Comparison of ENCODE assay signal across 20 cellular contexts in genomic region chr17:16343569-16343968, GRCh38. TPM values are rescaled to one million over a fixed set of nuclear protein-coding genes. Genes with fewer than 3 reads are reported as not detected.
DNase-seq lines count a peak whose midpoint lies in the region; ATAC-seq, FAIRE-seq and TF ChIP-seq lines count a peak whose summit lies in the region.
"Had no signal": no experiment of that assay in that cellular context is flagged by ENCODE, and none has a peak within 500 bp of the region (broad histone marks: within the 10 kb centered on the region; RNA-seq: fewer than 3 reads in every experiment).

No MANE protein-coding gene starts in this region.

- POLR2A ChIA-PET in activated naive CD8-positive, alpha-beta T cell treated with anti-CD3 and anti-CD28 coated beads, Interleukin-2, amount 10 ng/mL, durations not matched to agents 7 days and 5 days (lab: Charles Lee) = interaction anchor here (0.6 kb wide), 1 partner anchor 52 kb away, joined by 3 read pairs; no protein-coding TSS in a partner anchor

- no peaks in the 10 kb centered on the region for H3K27me3 ChIP-seq in sigmoid colon
- H3K27me3 ChIP-seq in upper lobe of right lung = no peaks in the 10 kb centered on the region

- H3K9me3 ChIP-seq in sigmoid colon = no peaks in the 10 kb centered on the region
- no peaks in the 10 kb centered on the region for H3K9me3 ChIP-seq in upper lobe of right lung
- H3K9me3 ChIP-seq: BLaER1 had no signal

- H3K27ac Mint-ChIP-seq in activated naive CD8-positive, alpha-beta T cell treated with anti-CD3 and anti-CD28 coated beads, Interleukin-2, amount 10 ng/mL, durations not matched to agents 7 days and 5 days = peak overlapping the region; percentile 21
- H3K27ac Mint-ChIP-seq in activated naive CD8-positive, alpha-beta T cell treated with anti-CD3 and anti-CD28 coated beads, Interleukin-2, amount 50 U/mL, for 24 hours = no peak overlapping the region
- H3K27ac Mint-ChIP-seq in neural crest cell (ENCODE audit: unreplicated experiment) (no peak overlapping the region), osteocyte (ENCODE audit: unreplicated experiment) (no peak overlapping the region)
- H3K27ac Mint-ChIP-seq: CD8-positive, alpha-beta T cell; IgD-negative memory B cell had no signal

- no peaks in the 10 kb centered on the region for H3K27me3 Mint-ChIP-seq in activated naive CD8-positive, alpha-beta T cell treated with anti-CD3 and anti-CD28 coated beads, Interleukin-2, amount 10 ng/mL, durations not matched to agents 7 days and 5 days
- no peaks in the 10 kb centered on the region for H3K27me3 Mint-ChIP-seq in activated naive CD8-positive, alpha-beta T cell treated with anti-CD3 and anti-CD28 coated beads, Interleukin-2, amount 50 U/mL, for 24 hours
- H3K27me3 Mint-ChIP-seq in neural crest cell (ENCODE audit: low read depth) (no peaks in the 10 kb centered on the region), osteocyte (ENCODE audit: unreplicated experiment) (no peaks in the 10 kb centered on the region)
- H3K27me3 Mint-ChIP-seq: IgD-negative memory B cell had no signal

- no peaks in the 10 kb centered on the region for H3K4me1 ChIP-seq in sigmoid colon
- H3K4me1 ChIP-seq in upper lobe of right lung = no peaks in the 10 kb centered on the region
- H3K4me1 ChIP-seq: BLaER1 had no signal

- intact Hi-C loops in sigmoid colon (cut with DNase I) (no loop called here), upper lobe of right lung (cut with DNase I) (no loop called here)

- TF ChIP-seq EP300 in sigmoid colon (IDR thresholded peaks at IDR 0.05) = no peak

- TF ChIP-seq POLR2A in sigmoid colon (IDR thresholded peaks at IDR 0.05) = no peak
- TF ChIP-seq POLR2A in GM12892 (IDR thresholded peaks at IDR 0.05; ENCODE audit: low read depth, low read length) = no peak

- no peak for DNase-seq in activated naive CD8-positive, alpha-beta T cell treated with anti-CD3 and anti-CD28 coated beads, Interleukin-2, amount 10 ng/mL, durations not matched to agents 7 days and 5 days
- no peak for DNase-seq in activated naive CD8-positive, alpha-beta T cell treated with anti-CD3 and anti-CD28 coated beads, Interleukin-2, amount 50 U/mL, for 24 hours
- no peak for DNase-seq in neural crest cell (ENCODE audit: low read depth, low spot score)
- DNase-seq in sigmoid colon = peak; percentile 9
- DNase-seq in upper lobe of right lung = peak; percentile 6
- no peak for DNase-seq in osteocyte (ENCODE audit: extremely low spot score, unreplicated experiment)
- DNase-seq in GM12892 (ENCODE audit: insufficient read length) = no peak
- DNase-seq: 8988T; Calu3; CD8-positive, alpha-beta T cell; DMS79 treated with DMSO at 0.1 percent for 48 hours; GF-D8; H9 had no signal

- H3K4me3 Mint-ChIP-seq in activated naive CD8-positive, alpha-beta T cell treated with anti-CD3 and anti-CD28 coated beads, Interleukin-2, amount 10 ng/mL, durations not matched to agents 7 days and 5 days = no peak overlapping the region
- H3K4me3 Mint-ChIP-seq in activated naive CD8-positive, alpha-beta T cell treated with anti-CD3 and anti-CD28 coated beads, Interleukin-2, amount 50 U/mL, for 24 hours = no peak overlapping the region
- H3K4me3 Mint-ChIP-seq in neural crest cell = peak overlapping the region; percentile 47
- no peak overlapping the region for H3K4me3 Mint-ChIP-seq in osteocyte (ENCODE audit: unreplicated experiment)
- H3K4me3 Mint-ChIP-seq: CD14-positive monocyte; CD8-positive, alpha-beta T cell; H9; IgD-negative memory B cell had no signal

- ATAC-seq in activated naive CD8-positive, alpha-beta T cell treated with anti-CD3 and anti-CD28 coated beads, Interleukin-2, amount 10 ng/mL, durations not matched to agents 7 days and 5 days (ENCODE audit: low read depth) = no peak
- no peak for ATAC-seq in activated naive CD8-positive, alpha-beta T cell treated with anti-CD3 and anti-CD28 coated beads, Interleukin-2, amount 50 U/mL, for 24 hours
- no peak for ATAC-seq in upper lobe of right lung
- ATAC-seq in HG03469 (IDR thresholded peaks at IDR 0.05; ENCODE audit: unreplicated experiment) = no peak
- ATAC-seq: CD8-positive, alpha-beta T cell had no signal

- H3K36me3 ChIP-seq in sigmoid colon = peaks cover 0 to 24% (median 4%) of the 10 kb centered on the region in 4 donors
- H3K36me3 ChIP-seq in upper lobe of right lung = no peaks in the 10 kb centered on the region

- H3K36me3 Mint-ChIP-seq in activated naive CD8-positive, alpha-beta T cell treated with anti-CD3 and anti-CD28 coated beads, Interleukin-2, amount 10 ng/mL, durations not matched to agents 7 days and 5 days = peaks cover 13% of the 10 kb centered on the region
- peaks cover 30% of the 10 kb centered on the region for H3K36me3 Mint-ChIP-seq in activated naive CD8-positive, alpha-beta T cell treated with anti-CD3 and anti-CD28 coated beads, Interleukin-2, amount 50 U/mL, for 24 hours (ENCODE audit: low read depth)
- H3K36me3 Mint-ChIP-seq in neural crest cell (ENCODE audit: low read depth) (peaks cover 28% of the 10 kb centered on the region), osteocyte (ENCODE audit: unreplicated experiment) (peaks cover 10% of the 10 kb centered on the region)

- no peak for FAIRE-seq in GM12892 (lab: Jason Lieb, UNC)
- FAIRE-seq: GM19239, H1 had no signal

- TF ChIP-seq CTCF in neural crest cell (conservative IDR thresholded peaks at IDR 0.05) (no peak), sigmoid colon (IDR thresholded peaks at IDR 0.05) (no peak), upper lobe of right lung (IDR thresholded peaks at IDR 0.05) (no peak), osteocyte (IDR thresholded peaks at IDR 0.05) (no peak)

- 92 to 98% methylated on average over 3 of the region's 3 CpGs for WGBS in sigmoid colon, 2 donors

- H3K27ac ChIP-seq in sigmoid colon (no peak overlapping the region), upper lobe of right lung (no peak overlapping the region)
- H3K27ac ChIP-seq: BLaER1, HL-60 had no signal

- no peaks in the 10 kb centered on the region for H3K9me3 Mint-ChIP-seq in activated naive CD8-positive, alpha-beta T cell treated with anti-CD3 and anti-CD28 coated beads, Interleukin-2, amount 10 ng/mL, durations not matched to agents 7 days and 5 days
- no peaks in the 10 kb centered on the region for H3K9me3 Mint-ChIP-seq in activated naive CD8-positive, alpha-beta T cell treated with anti-CD3 and anti-CD28 coated beads, Interleukin-2, amount 50 U/mL, for 24 hours
- no peaks in the 10 kb centered on the region for H3K9me3 Mint-ChIP-seq in neural crest cell
- no peaks in the 10 kb centered on the region for H3K9me3 Mint-ChIP-seq in osteocyte (ENCODE audit: unreplicated experiment)
- H3K9me3 Mint-ChIP-seq: CD14-positive monocyte; CD8-positive, alpha-beta T cell; H9; IgD-negative memory B cell had no signal

- H3K4me1 Mint-ChIP-seq in activated naive CD8-positive, alpha-beta T cell treated with anti-CD3 and anti-CD28 coated beads, Interleukin-2, amount 10 ng/mL, durations not matched to agents 7 days and 5 days = peaks cover 2% of the 10 kb centered on the region
- H3K4me1 Mint-ChIP-seq in activated naive CD8-positive, alpha-beta T cell treated with anti-CD3 and anti-CD28 coated beads, Interleukin-2, amount 50 U/mL, for 24 hours = no peaks in the 10 kb centered on the region
- H3K4me1 Mint-ChIP-seq in neural crest cell = peaks cover 7% of the 10 kb centered on the region
- no peaks in the 10 kb centered on the region for H3K4me1 Mint-ChIP-seq in osteocyte (ENCODE audit: unreplicated experiment)
- H3K4me1 Mint-ChIP-seq: CD14-positive monocyte, H9, IgD-negative memory B cell had no signal

- H3K4me3 ChIP-seq in sigmoid colon (no peak overlapping the region), upper lobe of right lung (no peak overlapping the region)
- H3K4me3 ChIP-seq: BLaER1 had no signal

RNA-seq across cellular contexts. Expression of gene CENPV, which starts 9.7 kb away (rescaled TPM):
- 10 to 100 TPM; 18.6 to 19.7 TPM for total RNA-seq in activated naive CD8-positive, alpha-beta T cell treated with anti-CD3 and anti-CD28 coated beads, Interleukin-2, amount 10 ng/mL, durations not matched to agents 7 days and 5 days
- total RNA-seq in neural crest cell (488 and 489 TPM in 2 replicates), sigmoid colon (10 to 100 TPM; 12.8 to 23.8 (median 18.2) TPM), upper lobe of right lung (10.4 TPM), osteocyte (11.3 and 13.2 TPM in 2 replicates)
- polyA plus RNA-seq in sigmoid colon = 10 to 100 TPM; 42.3 to 62.5 (median 57.6) TPM
- polyA plus RNA-seq in GM12892 (2012; ENCODE audit: missing spikeins) = 102 TPM

RNA-seq across cellular contexts. Expression of gene UBB, which starts 37.3 kb away (rescaled TPM):
- 1,000 to 10,000 TPM; 1,069 to 1,087 TPM for total RNA-seq in activated naive CD8-positive, alpha-beta T cell treated with anti-CD3 and anti-CD28 coated beads, Interleukin-2, amount 10 ng/mL, durations not matched to agents 7 days and 5 days
- total RNA-seq in neural crest cell (2,058 and 2,177 TPM in 2 replicates), sigmoid colon (1,000 to 10,000 TPM in 3 of 4 donors, 100 to 1,000 TPM in 1; 892 to 1,272 (median 1,168) TPM), upper lobe of right lung (1,410 TPM), osteocyte (1,191 and 1,207 TPM in 2 replicates)
- 1,000 to 10,000 TPM in 2 of 3 donors, 100 to 1,000 TPM in 1; 939 to 2,667 (median 2,288) TPM for polyA plus RNA-seq in sigmoid colon
- polyA plus RNA-seq in GM12892 (2012; ENCODE audit: missing spikeins) = 1,747 TPM

Comparison
In these comparisons a context has a peak if more than half of its experiments do, and no peak if none do; other contexts are left out.
1. DNase-seq: peak in sigmoid colon (single experiment) and upper lobe of right lung (single experiment); none in activated naive CD8-positive, alpha-beta T cell treated with anti-CD3 and anti-CD28 coated beads, Interleukin-2, amount 10 ng/mL, durations not matched to agents 7 days and 5 days (single experiment), activated naive CD8-positive, alpha-beta T cell treated with anti-CD3 and anti-CD28 coated beads, Interleukin-2, amount 50 U/mL, for 24 hours (single experiment), neural crest cell (single experiment), osteocyte (single experiment) and GM12892 (single experiment).
2. RNA of gene CENPV, which starts 9.7 kb away (total RNA-seq): 488 to 489 TPM in neural crest cell; 18.6 to 19.7 TPM in activated naive CD8-positive, alpha-beta T cell treated with anti-CD3 and anti-CD28 coated beads, Interleukin-2, amount 10 ng/mL, durations not matched to agents 7 days and 5 days, 12.8 to 23.8 TPM in sigmoid colon, 11.3 to 13.2 TPM in osteocyte and 10.4 TPM in upper lobe of right lung (single experiment); every median in the first group is over 10 times any median in the second.